Comparison of ENCODE assay signal across 19 cellular contexts in genomic region chr13:106063591-106064308, GRCh38.
DNase-seq lines count a peak whose midpoint lies in the region; ATAC-seq and TF ChIP-seq lines count a peak whose summit lies in the region.
"Had no signal": no experiment of that assay in that cellular context is flagged by ENCODE, and none has a peak within 500 bp of the region (broad histone marks: within the 10 kb centered on the region; RNA-seq: fewer than 3 reads in every experiment).

No MANE protein-coding gene starts in this region.

- no peak overlapping the region for H3K4me3 ChIP-seq in IMR-90 (ENCODE audit: insufficient read depth, low read depth, low read length)
- H3K4me3 ChIP-seq in mammary epithelial cell (replicated peaks in 1 of 3; ENCODE audit: insufficient read depth in 1 of 3, low read depth in 2 of 3, low read length in 3 of 3) = no peak overlapping the region
- H3K4me3 ChIP-seq in testis = no peak overlapping the region
- no peak overlapping the region for H3K4me3 ChIP-seq in WERI-Rb-1 (ENCODE audit: low read depth, low read length)
- H3K4me3 ChIP-seq: vagina had no signal

- 70% methylated on average over 2 of the region's 8 CpGs; no CpG with 5 or more reads in 1 of the 2 experiments for WGBS in IMR-90 (ENCODE audit: extremely low coverage in 2 of 2, insufficient read length in 1 of 2), 2 experiments
- WGBS in mammary epithelial cell (ENCODE audit: low coverage, missing lambda C conversion rate) = 74% methylated on average over 8 of the region's 8 CpGs
- 79 to 87% methylated on average over 8 of the region's 8 CpGs for WGBS in testis, 2 donors

- no peak overlapping the region for H2BK15ac ChIP-seq in IMR-90 (ENCODE audit: low read depth, low read length)

- peak overlapping the region; percentile 60 for H2BK5ac ChIP-seq in IMR-90 (ENCODE audit: low read depth, low read length, poor library complexity, severe bottlenecking)

- H3K27ac ChIP-seq in IMR-90 (ENCODE audit: insufficient read depth, low read length) (no peak overlapping the region), mammary epithelial cell (ENCODE audit: insufficient read depth, low read depth, low read length) (no peak overlapping the region), testis (no peak overlapping the region), WERI-Rb-1 (no peak overlapping the region)
- H3K27ac ChIP-seq: C4-2B, vagina had no signal

- no peaks in the 10 kb centered on the region for H3K79me2 ChIP-seq in mammary epithelial cell (ENCODE audit: insufficient read depth, low read length)

- 0 out of 2 replicates have a peak overlapping the region, but pooled peaks have one; percentile 18 for H3K4ac ChIP-seq in IMR-90 (ENCODE audit: low read depth, low read length)

- DNase-seq in COLO829 (ENCODE audit: low spot score) (peak; percentile 23), IMR-90 (peak; percentile 83), mammary epithelial cell (peak; percentile 69), myocyte (ENCODE audit: low read depth) (peak; percentile 87), testis (no peak), WERI-Rb-1 (no peak)
- DNase-seq in stimulated activated CD4-positive, alpha-beta T cell treated with anti-CD3 and anti-CD28 coated beads, Interleukin-4, amount 100 ng/mL, for 4 hours = no peak
- DNase-seq: activated CD8-positive, alpha-beta memory T cell treated with anti-CD3 and anti-CD28 coated beads, Interleukin-2, amount 10 ng/mL, durations not matched to agents 7 days and 5 days; activated naive CD4-positive, alpha-beta T cell treated with anti-CD3 and anti-CD28 coated beads, Interleukin-2, amount 10 ng/mL, durations not matched to agents 7 days and 5 days; immature natural killer cell; KG1; NCI-H187; NCI-H748 treated with DMSO at 0.1 percent for 48 hours; SHP77; stimulated activated CD4-positive, alpha-beta T cell treated with anti-CD3 and anti-CD28 coated beads, Interleukin-4, amount 100 ng/mL, for 1 hour had no signal

- peak overlapping the region; percentile 26; the same call in 1 of the 2 replicates for H4K5ac ChIP-seq in IMR-90 (ENCODE audit: low read depth, low read length)

- H3K9me1 ChIP-seq in IMR-90 (ENCODE audit: insufficient read depth, low read length) = no peaks in the 10 kb centered on the region

- H3K9ac ChIP-seq in IMR-90 (ENCODE audit: low read depth, low read length) (no peak overlapping the region), mammary epithelial cell (ENCODE audit: insufficient read depth, low read length) (no peak overlapping the region)

- intact Hi-C loops in IMR-90 (cut with micrococcal nuclease) = no loop called here
- intact Hi-C loops in mammary epithelial cell (cut with micrococcal nuclease) = no loop called here
- intact Hi-C loops in testis (cut with DNase I; ENCODE audit: low total_unique reads) = no loop called here

- in situ Hi-C loops in IMR-90 (cut with MboI; ENCODE audit: low sequenced_read_pairs) = no loop called here
- in situ Hi-C loops in mammary epithelial cell (cut with MboI; ENCODE audit: low sequenced_read_pairs in 2 of 2) = no loop called here

- H2BK120ac ChIP-seq in IMR-90 (ENCODE audit: low read depth, low read length) = peak overlapping the region; percentile 77

- H3K4me1 ChIP-seq in IMR-90 (ENCODE audit: control insufficient read depth, insufficient read depth, low read length) (peaks cover 2% of the 10 kb centered on the region; the same call in 1 of the 2 replicates), mammary epithelial cell (ENCODE audit: insufficient read depth, low read length) (peaks cover 4% of the 10 kb centered on the region), testis (no peaks in the 10 kb centered on the region)
- H3K4me1 ChIP-seq: vagina had no signal

- no peaks in the 10 kb centered on the region for H3K79me1 ChIP-seq in IMR-90 (ENCODE audit: low read depth in 1 of 2, low read length in 2 of 2)

- no peaks in the 10 kb centered on the region for H3K9me3 ChIP-seq in IMR-90 (ENCODE audit: control insufficient read depth, insufficient read depth, low read length)
- H3K9me3 ChIP-seq in mammary epithelial cell (replicated peaks; ENCODE audit: insufficient read depth, low read length) = no peaks in the 10 kb centered on the region
- H3K9me3 ChIP-seq in testis = no peaks in the 10 kb centered on the region
- no peaks in the 10 kb centered on the region for H3K9me3 ChIP-seq in WERI-Rb-1 (ENCODE audit: severe bottlenecking)
- H3K9me3 ChIP-seq: vagina had no signal

- H4K20me1 ChIP-seq in IMR-90 (ENCODE audit: insufficient read depth, low read length) (no peaks in the 10 kb centered on the region), mammary epithelial cell (ENCODE audit: insufficient read depth, low read length) (no peaks in the 10 kb centered on the region)

- dilution Hi-C loops in IMR-90 (cut with HindIII; ENCODE audit: low sequenced_read_pairs, unreplicated experiment) (no loop called here), mammary epithelial cell (cut with HindIII; ENCODE audit: low sequenced_read_pairs) (no loop called here)

- H3K36me3 ChIP-seq in IMR-90 (ENCODE audit: control insufficient read depth, insufficient read depth, low read length) (no peaks in the 10 kb centered on the region), mammary epithelial cell (ENCODE audit: insufficient read depth, low read length) (no peaks in the 10 kb centered on the region), testis (ENCODE audit: low read depth, missing control alignments) (no peaks in the 10 kb centered on the region), WERI-Rb-1 (no peaks in the 10 kb centered on the region)
- H3K36me3 ChIP-seq: vagina had no signal

- H4K8ac ChIP-seq in IMR-90 (ENCODE audit: low read depth in 2 of 2, low read length in 2 of 2) = peak overlapping the region in 1 of 2 experiments; percentile 74; a peak in 2 of 4 replicates

- peak overlapping the region; percentile 82 for H2AFZ ChIP-seq in IMR-90 (replicated peaks; ENCODE audit: low read length, poor library complexity)
- H2AFZ ChIP-seq in mammary epithelial cell (ENCODE audit: low read depth, low read length) = peak overlapping the region; percentile 2

- no peak for TF ChIP-seq RAD21 in IMR-90 (IDR thresholded peaks at IDR 0.05; ENCODE audit: low read length)

- H3K4me2 ChIP-seq in IMR-90 (ENCODE audit: low read depth, low read length) (no peak overlapping the region), mammary epithelial cell (ENCODE audit: insufficient read depth, low read depth, low read length) (no peak overlapping the region)

- H3K56ac ChIP-seq in IMR-90 (ENCODE audit: extremely low read depth, insufficient read depth, low read length) = no peak overlapping the region

- peak overlapping the region; percentile 31 for H2BK20ac ChIP-seq in IMR-90 (ENCODE audit: low read depth, low read length)

- TF ChIP-seq CTCF in IMR-90 (conservative IDR thresholded peaks at IDR 0.05; ENCODE audit: low read depth, low read length) (no peak), mammary epithelial cell (conservative IDR thresholded peaks at IDR 0.05 in 1 of 2, IDR thresholded peaks at IDR 0.05 in 1 of 2; ENCODE audit: extremely low read depth in 1 of 2, insufficient read depth in 1 of 2, low read depth in 1 of 2, low read length in 2 of 2) (no peak), testis (IDR thresholded peaks at IDR 0.05) (no peak), WERI-Rb-1 (IDR thresholded peaks at IDR 0.05; ENCODE audit: low read depth, low read length) (no peak)

- POLR2A ChIA-PET in IMR-90 (lab: Charles Lee; ENCODE audit: unreplicated experiment) = no interaction called here

- peak overlapping the region; percentile 37; the same call in 1 of the 2 replicates for H4K91ac ChIP-seq in IMR-90 (ENCODE audit: insufficient read depth, low read depth, low read length)

- peak overlapping the region; percentile 17; the same call in 1 of the 2 replicates for H3K14ac ChIP-seq in IMR-90 (replicated peaks; ENCODE audit: low read depth, low read length)

- BruUV-seq in IMR-90 (replicated peaks; lab: Mats Ljungman, UMichigan) = no TSS peak
- no TSS peak for BruUV-seq in mammary epithelial cell (replicated peaks; lab: Mats Ljungman, UMichigan)

- peak overlapping the region; percentile 62 for H2AK5ac ChIP-seq in IMR-90 (ENCODE audit: low read depth, low read length)

- ATAC-seq in IMR-90 (ENCODE audit: low read depth) (peak; percentile 69), HG02973 (IDR thresholded peaks at IDR 0.05; ENCODE audit: unreplicated experiment) (no peak)
- ATAC-seq: activated CD8-positive, alpha-beta memory T cell treated with anti-CD3 and anti-CD28 coated beads, Interleukin-2, amount 10 ng/mL, durations not matched to agents 7 days and 5 days; stimulated activated memory B cell treated with anti-CD40 and anti-IgM and Interleukin-4, amounts not matched to agents 10 μg/mL and 1 μg/mL and 100 μg/mL, for 72 hours had no signal

- H2AK9ac ChIP-seq in IMR-90 (replicated peaks; ENCODE audit: low read depth, low read length, poor library complexity) = no peak overlapping the region

- H3K18ac ChIP-seq in IMR-90 (ENCODE audit: low read depth, low read length) = no peak overlapping the region

- CTCF ChIA-PET in IMR-90 (lab: Yijun Ruan, JAX) (no interaction called here), mammary epithelial cell (lab: Charles Lee; ENCODE audit: low non-redundant PET) (no interaction called here)

- H3K27me3 ChIP-seq in IMR-90 (ENCODE audit: control insufficient read depth, insufficient read depth, low read length) (no peaks in the 10 kb centered on the region), mammary epithelial cell (ENCODE audit: insufficient read depth, low read length) (no peaks in the 10 kb centered on the region), testis (no peaks in the 10 kb centered on the region), WERI-Rb-1 (ENCODE audit: insufficient read depth, low read depth, severe bottlenecking) (no peaks in the 10 kb centered on the region)
- H3K27me3 ChIP-seq: vagina had no signal

- no peak overlapping the region for H3K23ac ChIP-seq in IMR-90 (ENCODE audit: low read depth, low read length)

- TF ChIP-seq POLR2A in IMR-90 (IDR thresholded peaks at IDR 0.05; ENCODE audit: low read depth, low read length) (no peak), testis (IDR thresholded peaks at IDR 0.05) (no peak)

TF ChIP-seq in IMR-90, 13 proteins besides CTCF, POLR2A, EP300 and RAD21:
- peak; percentile 72; the same call in 1 of the 2 replicates for TF ChIP-seq FOS (IDR thresholded peaks at IDR 0.05; ENCODE audit: low read depth, low read length)
- peak; percentile 55; the same call in 1 of the 2 replicates for TF ChIP-seq BHLHE40 (IDR thresholded peaks at IDR 0.05; ENCODE audit: low read depth, low read length)
- TF ChIP-seq MAZ (IDR thresholded peaks at IDR 0.05; ENCODE audit: borderline replicate concordance, low read depth, low read length) = no peak
- TF ChIP-seq RCOR1 (IDR thresholded peaks at IDR 0.05; ENCODE audit: insufficient replicate concordance, low read length) = no peak
- TF ChIP-seq MAFK (IDR thresholded peaks at IDR 0.05; ENCODE audit: low read depth, low read length) = no peak

Comparison
In these comparisons a context has a peak if more than half of its experiments do, and no peak if none do; other contexts are left out.
1. DNase-seq: peak in COLO829 (single experiment), IMR-90 (single experiment), mammary epithelial cell (single experiment) and myocyte (single experiment); none in testis (single experiment), WERI-Rb-1 (single experiment) and stimulated activated CD4-positive, alpha-beta T cell treated with anti-CD3 and anti-CD28 coated beads, Interleukin-4, amount 100 ng/mL, for 4 hours (0 of 2).